ENCODE assay signal across 24 cellular contexts in the genomic region with DNA sequence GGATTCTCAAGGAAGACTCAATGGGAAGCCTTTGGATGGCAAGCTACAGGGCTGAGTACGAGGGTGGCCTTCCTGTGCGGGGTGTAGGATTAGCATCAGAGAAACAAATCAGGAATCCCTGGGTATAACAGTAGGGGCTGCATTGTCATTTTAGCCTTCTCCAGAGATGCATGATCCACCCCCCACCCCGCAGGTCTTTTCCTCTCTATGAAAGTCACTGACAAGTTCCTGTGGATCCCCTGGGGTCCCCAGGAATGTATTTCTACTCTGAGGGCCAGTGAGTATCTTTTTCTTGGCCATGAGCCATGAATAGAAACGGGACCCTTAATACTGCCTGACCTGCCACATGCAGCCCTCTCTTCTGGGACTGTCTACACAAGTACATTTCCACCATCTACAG.
DNase-seq lines count a peak whose midpoint lies in the region; ATAC-seq and TF ChIP-seq lines count a peak whose summit lies in the region.
"Had no signal": no experiment of that assay in that cellular context is flagged by ENCODE, and none has a peak within 500 bp of the region (broad histone marks: within the 10 kb centered on the region; RNA-seq: fewer than 3 reads in every experiment).

No MANE protein-coding gene starts in this region.

- H3K27ac ChIP-seq in SK-N-SH (ENCODE audit: low read depth in 2 of 2, low read length in 1 of 2) (peak overlapping the region in 1 of 2 experiments; percentile 100; a peak in 3 of 4 replicates), brain microvascular endothelial cell (peak overlapping the region; percentile 99)
- H3K27ac ChIP-seq: 22Rv1; BLaER1 treated with 17β-estradiol and CSF1 and Interleukin-3, amounts not matched to agents 10 nM and 100 nM; KMS-11; VCaP had no signal

- no peaks in the 10 kb centered on the region for H4K20me1 ChIP-seq in SK-N-SH (ENCODE audit: insufficient read depth)
- H4K20me1 ChIP-seq: BLaER1 treated with 17β-estradiol and CSF1 and Interleukin-3, amounts not matched to agents 10 nM and 100 nM had no signal

- no peaks in the 10 kb centered on the region for H3K79me2 ChIP-seq in SK-N-SH (ENCODE audit: insufficient read depth)

- no peaks in the 10 kb centered on the region for H3K9me2 ChIP-seq in SK-N-SH

- H2AFZ ChIP-seq in SK-N-SH (ENCODE audit: low read depth) = peak overlapping the region; percentile 26; the same call in 1 of the 2 replicates

- H3F3A ChIP-seq in SK-N-SH (replicated peaks; ENCODE audit: insufficient read depth) = peaks cover 35% of the 10 kb centered on the region

- no peak for TF ChIP-seq EP300 in SK-N-SH (IDR thresholded peaks at IDR 0.05; ENCODE audit: borderline replicate concordance in 1 of 2, low read depth in 1 of 2, low read length in 1 of 2)

- H3K4me3 ChIP-seq in SK-N-SH (ENCODE audit: low read depth in 2 of 2, low read length in 1 of 2) = no peak overlapping the region
- H3K4me3 ChIP-seq in brain microvascular endothelial cell (ENCODE audit: low read depth, low read length) = no peak overlapping the region
- H3K4me3 ChIP-seq: adrenal gland; BLaER1 treated with 17β-estradiol and CSF1 and Interleukin-3, amounts not matched to agents 10 nM and 100 nM; gastroesophageal sphincter; mucosa of descending colon had no signal

- ATAC-seq in SK-N-SH treated with all-trans-retinoic acid at 6 μM for 48 hours (no peak), GM21528 (IDR thresholded peaks at IDR 0.05; ENCODE audit: low FRiP score, unreplicated experiment) (no peak)
- ATAC-seq: gastroesophageal sphincter, mucosa of descending colon had no signal

- CTCF ChIA-PET in SK-N-SH (lab: Yijun Ruan, JAX) = interaction anchor here (0.6 kb wide), 1 partner anchor 155 kb away, joined by 3 read pairs; no protein-coding TSS in a partner anchor

- H3K4me1 ChIP-seq in SK-N-SH (ENCODE audit: control insufficient read depth in 1 of 2, insufficient read depth in 2 of 2, low read depth in 1 of 2, low read length in 1 of 2) = peaks cover 32 to 36% of the 10 kb centered on the region in 2 experiments; a peak in 3 of 4 replicates

- in situ Hi-C loops in brain microvascular endothelial cell (cut with HindIII; ENCODE audit: low pct_ligation_motif_present, low sequenced_read_pairs) = no loop called here

- 0 out of 2 replicates have a peak, but pooled peaks cover 4% of the 10 kb centered on the region for H3K9me3 ChIP-seq in SK-N-SH
- H3K9me3 ChIP-seq: adrenal gland had no signal

- H3K36me3 ChIP-seq in SK-N-SH (replicated peaks in 1 of 2; ENCODE audit: control insufficient read depth in 1 of 2, insufficient read depth in 2 of 2, low read length in 1 of 2) = no peaks in the 10 kb centered on the region
- no peaks in the 10 kb centered on the region for H3K36me3 ChIP-seq in brain microvascular endothelial cell (replicated peaks)
- H3K36me3 ChIP-seq: adrenal gland; BLaER1 treated with 17β-estradiol and CSF1 and Interleukin-3, amounts not matched to agents 10 nM and 100 nM; gastroesophageal sphincter had no signal

- peak overlapping the region; percentile 80 for H3K4me2 ChIP-seq in SK-N-SH
- H3K4me2 ChIP-seq: KMS-11 had no signal

- TF ChIP-seq RAD21 in SK-N-SH (IDR thresholded peaks at IDR 0.05; ENCODE audit: low read length) = no peak

- 79% methylated on average over 4 of the region's 4 CpGs for WGBS in SK-N-SH (ENCODE audit: low lambda C conversion rate)

- TF ChIP-seq CTCF in SK-N-SH (IDR thresholded peaks at IDR 0.05) (no peak), brain microvascular endothelial cell (IDR thresholded peaks at IDR 0.05; ENCODE audit: low read depth, low read length, missing control alignments) (no peak)

- no peak for DNase-seq in SK-N-SH
- no peak for DNase-seq in brain microvascular endothelial cell
- peak; percentile 35 for DNase-seq in iPS-NIHi11 (ENCODE audit: low spot score)
- peak; percentile 19 for DNase-seq in ureter (ENCODE audit: low spot score)
- no peak for DNase-seq in stimulated activated CD4-positive, alpha-beta T cell treated with anti-CD3 and anti-CD28 coated beads, Interleukin-4, amount 100 ng/mL, for 1 hour
- no peak for DNase-seq in effector CD8-positive, alpha-beta T cell (lab: John Stamatoyannopoulos, UW)
- DNase-seq: activated CD4-positive, alpha-beta T cell treated with anti-CD3 and anti-CD28 coated beads, Interleukin-2, amount 50 U/mL, for 4 hours; activated effector memory CD4-positive, alpha-beta T cell treated with anti-CD3 and anti-CD28 coated beads, Interleukin-2, amount 50 U/mL, for 16 hours; erythroblast; mucosa of descending colon; MV-4-11; NCI-H1694; NCI-H82; OCI-M1; substantia nigra; T-helper 2 cell had no signal

- no peak overlapping the region for H3K9ac ChIP-seq in SK-N-SH
- H3K9ac ChIP-seq: BLaER1 treated with 17β-estradiol and CSF1 and Interleukin-3, amounts not matched to agents 10 nM and 100 nM; KMS-11 had no signal

- POLR2A ChIA-PET in SK-N-SH (lab: Yijun Ruan, JAX) = no interaction called here

- no peaks in the 10 kb centered on the region for H3K27me3 ChIP-seq in SK-N-SH (ENCODE audit: insufficient read depth)
- H3K27me3 ChIP-seq in brain microvascular endothelial cell (replicated peaks) = no peaks in the 10 kb centered on the region
- H3K27me3 ChIP-seq: adrenal gland; BLaER1 treated with 17β-estradiol and CSF1 and Interleukin-3, amounts not matched to agents 10 nM and 100 nM; gastroesophageal sphincter had no signal

TF ChIP-seq in SK-N-SH, 30 proteins besides CTCF, POLR2A, EP300 and RAD21:
- TF ChIP-seq GATA2 (CRISPR knock-in tag; IDR thresholded peaks at IDR 0.05) (no peak), MXI1 (IDR thresholded peaks at IDR 0.05; ENCODE audit: low read depth, low read length) (no peak), USF1 (IDR thresholded peaks at IDR 0.05; ENCODE audit: borderline replicate concordance, low read depth) (no peak), MEF2A (IDR thresholded peaks at IDR 0.05; ENCODE audit: borderline replicate concordance, low read depth) (no peak)
- TF ChIP-seq, protein P1, sequence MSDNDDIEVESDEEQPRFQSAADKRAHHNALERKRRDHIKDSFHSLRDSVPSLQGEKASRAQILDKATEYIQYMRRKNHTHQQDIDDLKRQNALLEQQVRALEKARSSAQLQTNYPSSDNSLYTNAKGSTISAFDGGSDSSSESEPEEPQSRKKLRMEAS (IDR thresholded peaks at IDR 0.05; ENCODE audit: low read depth) = no peak
- TF ChIP-seq, protein P2, sequence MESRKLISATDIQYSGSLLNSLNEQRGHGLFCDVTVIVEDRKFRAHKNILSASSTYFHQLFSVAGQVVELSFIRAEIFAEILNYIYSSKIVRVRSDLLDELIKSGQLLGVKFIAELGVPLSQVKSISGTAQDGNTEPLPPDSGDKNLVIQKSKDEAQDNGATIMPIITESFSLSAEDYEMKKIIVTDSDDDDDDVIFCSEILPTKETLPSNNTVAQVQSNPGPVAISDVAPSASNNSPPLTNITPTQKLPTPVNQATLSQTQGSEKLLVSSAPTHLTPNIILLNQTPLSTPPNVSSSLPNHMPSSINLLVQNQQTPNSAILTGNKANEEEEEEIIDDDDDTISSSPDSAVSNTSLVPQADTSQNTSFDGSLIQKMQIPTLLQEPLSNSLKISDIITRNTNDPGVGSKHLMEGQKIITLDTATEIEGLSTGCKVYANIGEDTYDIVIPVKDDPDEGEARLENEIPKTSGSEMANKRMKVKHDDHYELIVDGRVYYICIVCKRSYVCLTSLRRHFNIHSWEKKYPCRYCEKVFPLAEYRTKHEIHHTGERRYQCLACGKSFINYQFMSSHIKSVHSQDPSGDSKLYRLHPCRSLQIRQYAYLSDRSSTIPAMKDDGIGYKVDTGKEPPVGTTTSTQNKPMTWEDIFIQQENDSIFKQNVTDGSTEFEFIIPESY (IDR thresholded peaks at IDR 0.05; ENCODE audit: borderline replicate concordance, low read depth) = no peak
TF ChIP-seq in SK-N-SH: peak in this region for 0.

TF ChIP-seq in SK-N-SH treated with all-trans-retinoic acid at 6 μM for 48 hours, 23 proteins besides CTCF, POLR2A, EP300 and RAD21:
- TF ChIP-seq SNAI2 (CRISPR knock-in tag; IDR thresholded peaks at IDR 0.05) (no peak), PPARA (CRISPR knock-in tag; IDR thresholded peaks at IDR 0.05; ENCODE audit: borderline replicate concordance) (no peak), ISL1 (CRISPR knock-in tag; IDR thresholded peaks at IDR 0.05) (no peak), ARNTL (CRISPR knock-in tag; IDR thresholded peaks at IDR 0.05; ENCODE audit: borderline replicate concordance, low read depth) (no peak), ZC3H10 (CRISPR knock-in tag; IDR thresholded peaks at IDR 0.05) (no peak), ZNF565 (CRISPR knock-in tag; conservative IDR thresholded peaks at IDR 0.05; ENCODE audit: low read depth) (no peak), GLIS3 (CRISPR knock-in tag; IDR thresholded peaks at IDR 0.05) (no peak), RARB (CRISPR knock-in tag; IDR thresholded peaks at IDR 0.05) (no peak), PATZ1 (CRISPR knock-in tag; IDR thresholded peaks at IDR 0.05; ENCODE audit: borderline replicate concordance) (no peak), OSR1 (CRISPR knock-in tag; IDR thresholded peaks at IDR 0.05) (no peak)
- TF ChIP-seq, protein P3, sequence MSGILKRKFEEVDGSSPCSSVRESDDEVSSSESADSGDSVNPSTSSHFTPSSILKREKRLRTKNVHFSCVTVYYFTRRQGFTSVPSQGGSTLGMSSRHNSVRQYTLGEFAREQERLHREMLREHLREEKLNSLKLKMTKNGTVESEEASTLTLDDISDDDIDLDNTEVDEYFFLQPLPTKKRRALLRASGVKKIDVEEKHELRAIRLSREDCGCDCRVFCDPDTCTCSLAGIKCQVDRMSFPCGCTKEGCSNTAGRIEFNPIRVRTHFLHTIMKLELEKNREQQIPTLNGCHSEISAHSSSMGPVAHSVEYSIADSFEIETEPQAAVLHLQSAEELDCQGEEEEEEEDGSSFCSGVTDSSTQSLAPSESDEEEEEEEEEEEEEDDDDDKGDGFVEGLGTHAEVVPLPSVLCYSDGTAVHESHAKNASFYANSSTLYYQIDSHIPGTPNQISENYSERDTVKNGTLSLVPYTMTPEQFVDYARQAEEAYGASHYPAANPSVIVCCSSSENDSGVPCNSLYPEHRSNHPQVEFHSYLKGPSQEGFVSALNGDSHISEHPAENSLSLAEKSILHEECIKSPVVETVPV (CRISPR knock-in tag; IDR thresholded peaks at IDR 0.05) = no peak

Comparison
In these comparisons a context has a peak if more than half of its experiments do, and no peak if none do; other contexts are left out.
1. DNase-seq: peak in iPS-NIHi11 (single experiment) and ureter (single experiment); none in SK-N-SH (single experiment), brain microvascular endothelial cell (single experiment), stimulated activated CD4-positive, alpha-beta T cell treated with anti-CD3 and anti-CD28 coated beads, Interleukin-4, amount 100 ng/mL, for 1 hour (single experiment) and effector CD8-positive, alpha-beta T cell (single experiment).